ENCODE assay signal across 1 cellular context in the genomic region with DNA sequence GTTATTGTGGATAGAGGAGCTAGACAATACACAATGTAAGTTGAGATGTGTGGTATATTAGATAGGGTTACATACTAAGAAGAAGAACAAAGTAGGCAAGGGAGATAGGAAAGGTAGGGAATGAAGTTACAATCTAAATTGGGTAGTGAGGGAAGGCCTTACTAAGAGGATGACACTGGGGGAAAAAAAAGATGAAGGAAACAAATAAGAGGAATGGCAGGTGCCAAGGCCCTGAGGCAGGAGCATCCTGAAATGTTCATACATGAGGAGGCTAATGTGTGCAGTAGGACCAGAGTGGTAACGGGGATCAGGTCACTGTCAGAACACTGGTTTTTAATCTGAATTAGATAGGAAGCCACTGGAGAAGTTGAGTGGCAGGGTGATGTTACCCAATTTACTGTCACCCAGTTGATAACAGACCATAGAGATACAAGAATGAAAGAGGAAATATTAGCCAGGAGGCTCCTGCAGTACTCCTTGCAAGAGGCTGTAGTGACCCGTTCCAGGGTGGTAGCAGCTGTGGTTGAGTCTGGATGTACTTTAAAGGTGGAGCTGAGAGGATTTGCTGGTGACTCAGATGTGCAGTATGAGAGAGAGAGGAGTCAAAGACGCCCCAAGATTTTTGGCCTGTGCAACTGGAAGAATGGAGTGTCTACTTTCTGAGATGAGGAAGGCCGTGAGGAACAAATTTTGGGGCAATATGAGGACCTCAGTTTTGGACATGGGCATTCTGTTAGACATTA.
A peak's percentile ranks its signal among the peaks of the same experiment; 100 is the strongest.
TF ChIP-seq lines count a peak whose summit lies in the region.

No MANE protein-coding gene starts in this region.

TF ChIP-seq in K562, 482 proteins besides CTCF, POLR2A, EP300 and RAD21 (continued from another document):
- TF ChIP-seq, protein P1, sequence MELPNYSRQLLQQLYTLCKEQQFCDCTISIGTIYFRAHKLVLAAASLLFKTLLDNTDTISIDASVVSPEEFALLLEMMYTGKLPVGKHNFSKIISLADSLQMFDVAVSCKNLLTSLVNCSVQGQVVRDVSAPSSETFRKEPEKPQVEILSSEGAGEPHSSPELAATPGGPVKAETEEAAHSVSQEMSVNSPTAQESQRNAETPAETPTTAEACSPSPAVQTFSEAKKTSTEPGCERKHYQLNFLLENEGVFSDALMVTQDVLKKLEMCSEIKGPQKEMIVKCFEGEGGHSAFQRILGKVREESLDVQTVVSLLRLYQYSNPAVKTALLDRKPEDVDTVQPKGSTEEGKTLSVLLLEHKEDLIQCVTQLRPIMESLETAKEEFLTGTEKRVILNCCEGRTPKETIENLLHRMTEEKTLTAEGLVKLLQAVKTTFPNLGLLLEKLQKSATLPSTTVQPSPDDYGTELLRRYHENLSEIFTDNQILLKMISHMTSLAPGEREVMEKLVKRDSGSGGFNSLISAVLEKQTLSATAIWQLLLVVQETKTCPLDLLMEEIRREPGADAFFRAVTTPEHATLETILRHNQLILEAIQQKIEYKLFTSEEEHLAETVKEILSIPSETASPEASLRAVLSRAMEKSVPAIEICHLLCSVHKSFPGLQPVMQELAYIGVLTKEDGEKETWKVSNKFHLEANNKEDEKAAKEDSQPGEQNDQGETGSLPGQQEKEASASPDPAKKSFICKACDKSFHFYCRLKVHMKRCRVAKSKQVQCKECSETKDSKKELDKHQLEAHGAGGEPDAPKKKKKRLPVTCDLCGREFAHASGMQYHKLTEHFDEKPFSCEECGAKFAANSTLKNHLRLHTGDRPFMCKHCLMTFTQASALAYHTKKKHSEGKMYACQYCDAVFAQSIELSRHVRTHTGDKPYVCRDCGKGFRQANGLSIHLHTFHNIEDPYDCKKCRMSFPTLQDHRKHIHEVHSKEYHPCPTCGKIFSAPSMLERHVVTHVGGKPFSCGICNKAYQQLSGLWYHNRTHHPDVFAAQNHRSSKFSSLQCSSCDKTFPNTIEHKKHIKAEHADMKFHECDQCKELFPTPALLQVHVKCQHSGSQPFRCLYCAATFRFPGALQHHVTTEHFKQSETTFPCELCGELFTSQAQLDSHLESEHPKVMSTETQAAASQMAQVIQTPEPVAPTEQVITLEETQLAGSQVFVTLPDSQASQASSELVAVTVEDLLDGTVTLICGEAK (IDR thresholded peaks at IDR 0.05) = no peak
- TF ChIP-seq, protein P1 (CRISPR knock-in tag; IDR thresholded peaks at IDR 0.05) = no peak
- TF ChIP-seq ZNF696 (CRISPR knock-in tag; conservative IDR thresholded peaks at IDR 0.05) = no peak
- TF ChIP-seq ZNF717 (CRISPR knock-in tag; IDR thresholded peaks at IDR 0.05) = no peak
- TF ChIP-seq, protein P2, sequence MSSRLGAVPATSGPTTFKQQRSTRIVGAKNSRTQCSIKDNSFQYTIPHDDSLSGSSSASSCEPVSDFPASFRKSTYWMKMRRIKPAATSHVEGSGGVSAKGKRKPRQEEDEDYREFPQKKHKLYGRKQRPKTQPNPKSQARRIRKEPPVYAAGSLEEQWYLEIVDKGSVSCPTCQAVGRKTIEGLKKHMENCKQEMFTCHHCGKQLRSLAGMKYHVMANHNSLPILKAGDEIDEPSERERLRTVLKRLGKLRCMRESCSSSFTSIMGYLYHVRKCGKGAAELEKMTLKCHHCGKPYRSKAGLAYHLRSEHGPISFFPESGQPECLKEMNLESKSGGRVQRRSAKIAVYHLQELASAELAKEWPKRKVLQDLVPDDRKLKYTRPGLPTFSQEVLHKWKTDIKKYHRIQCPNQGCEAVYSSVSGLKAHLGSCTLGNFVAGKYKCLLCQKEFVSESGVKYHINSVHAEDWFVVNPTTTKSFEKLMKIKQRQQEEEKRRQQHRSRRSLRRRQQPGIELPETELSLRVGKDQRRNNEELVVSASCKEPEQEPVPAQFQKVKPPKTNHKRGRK (tag; IDR thresholded peaks at IDR 0.05) = peak; percentile 58
- TF ChIP-seq ZC3H11A (IDR thresholded peaks at IDR 0.05; ENCODE audit: low read depth, low read length) = no peak
- no peak for TF ChIP-seq BHLHE40 (IDR thresholded peaks at IDR 0.05; ENCODE audit: low read length)
- TF ChIP-seq, protein P3, sequence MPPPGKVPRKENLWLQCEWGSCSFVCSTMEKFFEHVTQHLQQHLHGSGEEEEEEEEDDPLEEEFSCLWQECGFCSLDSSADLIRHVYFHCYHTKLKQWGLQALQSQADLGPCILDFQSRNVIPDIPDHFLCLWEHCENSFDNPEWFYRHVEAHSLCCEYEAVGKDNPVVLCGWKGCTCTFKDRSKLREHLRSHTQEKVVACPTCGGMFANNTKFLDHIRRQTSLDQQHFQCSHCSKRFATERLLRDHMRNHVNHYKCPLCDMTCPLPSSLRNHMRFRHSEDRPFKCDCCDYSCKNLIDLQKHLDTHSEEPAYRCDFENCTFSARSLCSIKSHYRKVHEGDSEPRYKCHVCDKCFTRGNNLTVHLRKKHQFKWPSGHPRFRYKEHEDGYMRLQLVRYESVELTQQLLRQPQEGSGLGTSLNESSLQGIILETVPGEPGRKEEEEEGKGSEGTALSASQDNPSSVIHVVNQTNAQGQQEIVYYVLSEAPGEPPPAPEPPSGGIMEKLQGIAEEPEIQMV (tag; conservative IDR thresholded peaks at IDR 0.05; ENCODE audit: low read depth) = no peak
- TF ChIP-seq TSC22D4 (tag; IDR thresholded peaks at IDR 0.05) = 0 out of 2 replicates have a peak, but pooled peaks have one; percentile 7
TF ChIP-seq in K562: peak in this region for 3.
